In genomic region chr11:46838501-46838900, GRCh38 we compare ENCODE assay signal across 1 cellular context.
TF ChIP-seq lines count a peak whose summit lies in the region.

No MANE protein-coding gene starts in this region.

TF ChIP-seq in K562, 482 proteins besides CTCF, POLR2A, EP300 and RAD21 (continued from another document):
- TF ChIP-seq HDAC3 (IDR thresholded peaks at IDR 0.05; ENCODE audit: borderline replicate concordance, partially characterized antibody) (no peak), ASH1L (IDR thresholded peaks at IDR 0.05; ENCODE audit: borderline replicate concordance, low read depth, partially characterized antibody) (no peak)
